In genomic region chr17:75087558-75088453, GRCh38 we compare ENCODE assay signal across 8 cellular contexts. TPM values are rescaled to one million over a fixed set of nuclear protein-coding genes. Genes with fewer than 3 reads are reported as not detected.
DNase-seq lines count a peak whose midpoint lies in the region; ATAC-seq, FAIRE-seq and TF ChIP-seq lines count a peak whose summit lies in the region.

SLC16A5 (plus strand) TSS chr17:75087954; CDS start chr17:75093637, 5,683 bp downstream.

- FAIRE-seq in RCC 7860 (lab: Jason Lieb, UNC) = no peak

- no peaks in the 10 kb centered on the region for H4K20me1 ChIP-seq in PC-3 (ENCODE audit: low read length)

- peak within 1 kb of the TSS; percentile 62 for H3K4me3 ChIP-seq in HAP-1
- peak within 1 kb of the TSS; percentile 24 to 88 (median 66) for H3K4me3 ChIP-seq in heart right ventricle
- peak within 1 kb of the TSS; percentile 61 to 67 for H3K4me3 ChIP-seq in prostate gland
- H3K4me3 ChIP-seq in PC-3 (ENCODE audit: low read length) = no peak within 1 kb of the TSS

- TF ChIP-seq CTCF in heart right ventricle (IDR thresholded peaks at IDR 0.05) = no peak
- TF ChIP-seq CTCF in prostate gland (IDR thresholded peaks at IDR 0.05) = peak in 1 of 4 experiments; percentile 5
- TF ChIP-seq CTCF in PC-3 (conservative IDR thresholded peaks at IDR 0.05; ENCODE audit: low read depth, low read length) = no peak

- H3K79me2 ChIP-seq in PC-3 (ENCODE audit: low read length) = no peaks in the 10 kb centered on the region

- H3K27me3 ChIP-seq in HAP-1 (ENCODE audit: low read depth) = no peaks in the 10 kb centered on the region
- no peaks in the 10 kb centered on the region for H3K27me3 ChIP-seq in heart right ventricle
- H3K27me3 ChIP-seq in prostate gland (replicated peaks; ENCODE audit: insufficient read depth) = no peaks in the 10 kb centered on the region
- no peaks in the 10 kb centered on the region for H3K27me3 ChIP-seq in PC-3 (ENCODE audit: low read length)

- DNase-seq in COLO829 (ENCODE audit: low spot score) = peak; percentile 83
- DNase-seq in HAP-1 (ENCODE audit: low spot score in 2 of 2) = peak; percentile 84 to 95
- peak; percentile 65 for DNase-seq in RCC 7860 (ENCODE audit: low spot score)
- DNase-seq in amniotic stem cell (lab: John Stamatoyannopoulos, UW) = peak; percentile 43
- peak; percentile 89 to 91 for DNase-seq in heart right ventricle
- peak; percentile 92 for DNase-seq in prostate gland (ENCODE audit: low spot score)
- DNase-seq in PC-3 = no peak

- H3K27ac ChIP-seq in heart right ventricle (peak within 1 kb of the TSS; percentile 46 to 98 (median 93)), prostate gland (peak within 1 kb of the TSS; percentile 89 to 91), PC-3 (ENCODE audit: low read length) (no peak within 1 kb of the TSS)

- H3K36me3 ChIP-seq in HAP-1 (replicated peaks) (0 out of 2 replicates have a peak, but pooled peaks cover 2% of the 10 kb centered on the region), heart right ventricle (no peaks in the 10 kb centered on the region), prostate gland (no peaks in the 10 kb centered on the region), PC-3 (ENCODE audit: low read depth, low read length) (no peaks in the 10 kb centered on the region)

- no peaks in the 10 kb centered on the region for H3F3A ChIP-seq in PC-3 (ENCODE audit: low read length, unreplicated experiment)

- intact Hi-C loops in heart right ventricle (cut with DNase I) = no loop called here
- intact Hi-C loops in prostate gland (cut with DNase I) = no loop called here
- intact Hi-C loops in PC-3 (cut with micrococcal nuclease) = no loop called here

- TF ChIP-seq POLR2A in prostate gland (IDR thresholded peaks at IDR 0.05) = peak; percentile 75

- ATAC-seq in heart right ventricle = peak; percentile 91 to 95 (median 94)
- ATAC-seq in GM18520 (IDR thresholded peaks at IDR 0.05; ENCODE audit: unreplicated experiment) = no peak
- ATAC-seq in PC-3 = no peak

- 4 to 5% methylated on average over 61 to 69 of the region's 69 CpGs for WGBS in heart right ventricle, 2 donors
- 9% methylated on average over 29 of the region's 69 CpGs for WGBS in prostate gland

- no peak within 1 kb of the TSS; the same call in 1 of the 2 replicates for H2AFZ ChIP-seq in PC-3 (ENCODE audit: low read length)

- no peak within 1 kb of the TSS for H3K9ac ChIP-seq in PC-3 (ENCODE audit: low read length)

- no peak within 1 kb of the TSS; the same call in 1 of the 2 replicates for H3K4me2 ChIP-seq in PC-3 (ENCODE audit: low read length)

- CTCF ChIA-PET in PC-3 (lab: Charles Lee) = no interaction called here

- H3K4me1 ChIP-seq in HAP-1 (peaks cover 32% of the 10 kb centered on the region), heart right ventricle (peaks cover 14 to 60% (median 37%) of the 10 kb centered on the region in 9 donors), prostate gland (replicated peaks) (peaks cover 4% of the 10 kb centered on the region), PC-3 (ENCODE audit: insufficient read depth, low read length) (peaks cover 20% of the 10 kb centered on the region)

- POLR2A ChIA-PET in PC-3 (lab: Charles Lee; ENCODE audit: unreplicated experiment) = interaction anchor here (0.5 kb wide), 1 partner anchor 215 kb away, joined by 46 read pairs; no protein-coding TSS in a partner anchor

- BruUV-seq in PC-3 (replicated peaks; lab: Mats Ljungman, UMichigan) = no TSS peak

- no peaks in the 10 kb centered on the region for H3K9me2 ChIP-seq in PC-3 (replicated peaks; ENCODE audit: low read length)

- in situ Hi-C loops in HAP-1 (cut with MboI; ENCODE audit: low sequenced_read_pairs) = no loop called here

- H3K9me3 ChIP-seq in HAP-1 (no peaks in the 10 kb centered on the region), heart right ventricle (no peaks in the 10 kb centered on the region), prostate gland (no peaks in the 10 kb centered on the region), PC-3 (ENCODE audit: low read length) (no peaks in the 10 kb centered on the region)

RNA-seq across cellular contexts. Expression of gene SLC16A5, which starts in this region (rescaled TPM):
- total RNA-seq in heart right ventricle = 10 to 100 TPM in 8 of 10 donors, 1 to 10 TPM in 2; 7.5 to 17.4 (median 11.9) TPM
- polyA plus RNA-seq in heart right ventricle = 10 to 100 TPM in 1 of 2 donors, 1 to 10 TPM in 1; 3.6 to 12.4 TPM
- 10 to 100 TPM; 65.0 to 66.4 TPM for total RNA-seq in prostate gland
- 1.2 and 1.6 TPM in 2 replicates for total RNA-seq in PC-3 (2014; rRNA removed)

Comparison
In these comparisons a context has a peak if more than half of its experiments do, and no peak if none do; other contexts are left out.
1. ATAC-seq: peak in heart right ventricle (8 of 8); none in GM18520 (single experiment) and PC-3 (single experiment).